Comparison of ENCODE assay signal across 1 cellular context in the genomic region with DNA sequence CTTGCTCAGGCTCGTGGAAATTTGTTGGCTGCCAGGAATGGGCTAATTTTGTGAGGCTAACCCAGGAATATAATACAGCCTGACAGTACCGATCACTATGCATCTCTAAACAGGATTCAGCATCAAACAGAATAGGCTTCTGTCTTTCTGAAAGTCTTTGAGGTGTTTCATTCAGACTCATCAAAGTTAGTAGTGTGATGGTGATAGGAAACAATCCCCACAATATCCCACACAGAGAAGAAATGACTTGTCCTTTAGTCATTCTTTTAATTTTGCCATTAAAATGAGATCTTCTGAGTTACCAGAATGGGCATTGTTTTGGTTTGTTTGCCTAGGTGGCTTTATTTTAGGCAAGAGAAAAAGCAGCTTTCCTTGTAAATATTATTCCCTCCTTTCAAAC.
TF ChIP-seq lines count a peak whose summit lies in the region.

No MANE protein-coding gene starts in this region.

TF ChIP-seq in K562, 482 proteins besides CTCF, POLR2A, EP300 and RAD21:
- no peak for TF ChIP-seq CBX5 (IDR thresholded peaks at IDR 0.05; ENCODE audit: borderline replicate concordance, low read depth)
- no peak for TF ChIP-seq ZBTB33 (CRISPR knock-in tag; IDR thresholded peaks at IDR 0.05)
- no peak for TF ChIP-seq ELF1 (tag; IDR thresholded peaks at IDR 0.05)
- TF ChIP-seq MEF2D (tag; conservative IDR thresholded peaks at IDR 0.05; ENCODE audit: low read depth), result no peak
- no peak for TF ChIP-seq HDAC3 (IDR thresholded peaks at IDR 0.05; ENCODE audit: borderline replicate concordance, partially characterized antibody)
- no peak for TF ChIP-seq TGIF2 (CRISPR knock-in tag; IDR thresholded peaks at IDR 0.05)
- no peak for TF ChIP-seq GATAD2B (IDR thresholded peaks at IDR 0.05; ENCODE audit: borderline replicate concordance)
- no peak for TF ChIP-seq SMC3 (conservative IDR thresholded peaks at IDR 0.05; ENCODE audit: insufficient read depth, low read depth, low read length)
- no peak for TF ChIP-seq NFATC3 (IDR thresholded peaks at IDR 0.05)
